ENCODE assay signal across 18 cellular contexts in genomic region chr2:241376808-241377207, GRCh38.
"Had no signal": no experiment of that assay in that cellular context is flagged by ENCODE, and none has a peak within 500 bp of the region (broad histone marks: within the 10 kb centered on the region; RNA-seq: fewer than 3 reads in every experiment).

No MANE protein-coding gene starts in this region.

- H3K9me3 ChIP-seq: neutrophil, spleen had no signal

- H3K36me3 ChIP-seq: neutrophil had no signal

- H3K4me3 Mint-ChIP-seq: activated CD8-positive, alpha-beta T cell treated with anti-CD3 and anti-CD28 coated beads for 36 hours; activated naive CD4-positive, alpha-beta T cell treated with anti-CD3 and anti-CD28 coated beads for 36 hours; immature natural killer cell; naive thymus-derived CD4-positive, alpha-beta T cell; stimulated activated naive B cell treated with anti-CD40 and anti-IgM and Interleukin-4, amounts not matched to agents 10 μg/mL and 1 μg/mL and 100 μg/mL, for 72 hours had no signal

- H3K4me3 ChIP-seq: spleen had no signal

- H3K27me3 Mint-ChIP-seq: activated CD8-positive, alpha-beta T cell treated with anti-CD3 and anti-CD28 coated beads for 36 hours; naive thymus-derived CD4-positive, alpha-beta T cell; stimulated activated naive B cell treated with anti-CD40 and anti-IgM and Interleukin-4, amounts not matched to agents 10 μg/mL and 1 μg/mL and 100 μg/mL, for 72 hours had no signal

- H3K4me1 Mint-ChIP-seq: immature natural killer cell had no signal

- H3K27me3 ChIP-seq: brain microvascular endothelial cell, foreskin keratinocyte, neutrophil, spleen had no signal

- H3K9me3 Mint-ChIP-seq: activated CD8-positive, alpha-beta T cell treated with anti-CD3 and anti-CD28 coated beads for 36 hours; activated naive CD4-positive, alpha-beta T cell treated with anti-CD3 and anti-CD28 coated beads for 36 hours; immature natural killer cell; naive thymus-derived CD4-positive, alpha-beta T cell; stimulated activated naive B cell treated with anti-CD40 and anti-IgM and Interleukin-4, amounts not matched to agents 10 μg/mL and 1 μg/mL and 100 μg/mL, for 72 hours had no signal

- DNase-seq: activated CD4-positive, alpha-beta T cell treated with anti-CD3 and anti-CD28 coated beads for 4 hours; activated CD8-positive, alpha-beta memory T cell treated with anti-CD3 and anti-CD28 coated beads, Interleukin-2, amount 50 U/mL, for 48 hours; activated CD8-positive, alpha-beta T cell treated with anti-CD3 and anti-CD28 coated beads for 36 hours; activated naive CD4-positive, alpha-beta T cell treated with anti-CD3 and anti-CD28 coated beads for 36 hours; brain microvascular endothelial cell; cerebellar nuclear complex; dermis blood vessel endothelial cell; foreskin keratinocyte; immature natural killer cell; left cardiac atrium; naive thymus-derived CD4-positive, alpha-beta T cell; spleen; stimulated activated CD4-positive, alpha-beta T cell treated with anti-CD3 and anti-CD28 coated beads, Interleukin-1b, Interleukin-23, amount 100 ng/mL, for 48 hours; stimulated activated naive B cell treated with anti-CD40 and anti-IgM and Interleukin-4, amounts not matched to agents 10 μg/mL and 1 μg/mL and 100 μg/mL, for 72 hours; trophoblast cell had no signal

- H3K27ac Mint-ChIP-seq: activated CD8-positive, alpha-beta T cell treated with anti-CD3 and anti-CD28 coated beads for 36 hours; activated naive CD4-positive, alpha-beta T cell treated with anti-CD3 and anti-CD28 coated beads for 36 hours; immature natural killer cell; stimulated activated naive B cell treated with anti-CD40 and anti-IgM and Interleukin-4, amounts not matched to agents 10 μg/mL and 1 μg/mL and 100 μg/mL, for 72 hours had no signal

- ATAC-seq: activated CD8-positive, alpha-beta T cell treated with anti-CD3 and anti-CD28 coated beads for 36 hours; esophagus mucosa; foreskin keratinocyte; left cardiac atrium; naive thymus-derived CD4-positive, alpha-beta T cell; sciatic nerve; stimulated activated naive B cell treated with anti-CD40 and anti-IgM and Interleukin-4, amounts not matched to agents 10 μg/mL and 1 μg/mL and 100 μg/mL, for 72 hours had no signal

- H3K27ac ChIP-seq: brain microvascular endothelial cell, foreskin keratinocyte, neutrophil had no signal
